8 cellular contexts compared by ENCODE assay signal in the genomic region with DNA sequence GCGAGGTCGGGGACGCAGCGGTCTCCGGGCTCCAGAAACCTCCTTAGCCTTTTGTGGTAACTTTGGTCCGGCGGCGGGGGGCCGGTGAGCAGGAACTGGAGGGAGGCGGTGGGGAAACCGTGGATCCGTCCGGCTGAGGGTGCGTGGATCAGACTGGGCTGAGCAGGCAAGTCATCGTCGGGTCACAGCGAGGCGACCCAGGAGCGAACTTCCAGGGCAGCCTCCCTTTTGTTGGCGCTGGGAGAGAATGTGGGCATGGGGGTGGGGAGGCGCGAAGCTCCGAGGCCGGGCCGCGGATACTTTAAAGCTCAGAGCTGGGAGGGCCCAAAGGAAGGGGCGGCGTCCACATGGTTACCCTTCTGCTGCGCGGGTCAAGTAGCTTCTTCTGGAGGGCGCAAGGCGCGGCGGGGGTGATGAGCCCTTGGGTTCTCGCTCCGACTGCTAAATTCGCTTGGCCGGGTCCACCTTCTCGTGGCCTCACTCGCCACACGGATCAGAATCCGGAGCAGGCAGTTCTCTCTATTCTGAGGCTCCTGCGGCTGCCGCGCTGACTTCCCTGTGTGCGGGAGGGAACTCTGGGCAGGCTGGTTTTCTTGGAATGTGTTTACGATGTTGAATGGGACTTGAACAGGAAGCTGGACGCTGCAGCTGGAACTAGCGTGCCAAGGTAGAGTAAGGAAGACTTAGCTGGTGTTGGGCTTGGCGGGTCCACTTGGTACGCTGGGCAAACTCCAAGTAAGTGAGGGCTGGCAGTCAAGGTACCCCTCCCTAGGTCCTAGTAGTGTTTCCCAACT. TPM values are rescaled to one million over a fixed set of nuclear protein-coding genes. Genes with fewer than 3 reads are reported as not detected.
DNase-seq lines count a peak whose midpoint lies in the region; ATAC-seq and TF ChIP-seq lines count a peak whose summit lies in the region.

No MANE protein-coding gene starts in this region.

- intact Hi-C loops in esophagus squamous epithelium (cut with DNase I): no loop called here

- in situ Hi-C loops in ACHN (cut with HindIII; ENCODE audit: low pct_ligation_motif_present, low pct_unique_long_range_greater_than_20kb, low sequenced_read_pairs): no loop called here

- H3K4me3 ChIP-seq in esophagus squamous epithelium: peak overlapping the region; percentile 60 to 84 (median 76)
- peak overlapping the region; percentile 76 to 98 for H3K4me3 ChIP-seq in muscle layer of duodenum (ENCODE audit: low read depth in 1 of 2, low read length in 2 of 2)
- H3K4me3 ChIP-seq in effector memory CD4-positive, alpha-beta T cell (ENCODE audit: insufficient read depth, low read depth, low read length, poor library complexity, severe bottlenecking): no peak overlapping the region

- H3K9me3 ChIP-seq in esophagus squamous epithelium (no peaks in the 10 kb centered on the region), muscle layer of duodenum (ENCODE audit: control insufficient read depth in 1 of 2, low read length in 2 of 2) (no peaks in the 10 kb centered on the region)
- H3K9me3 ChIP-seq in effector memory CD4-positive, alpha-beta T cell (ENCODE audit: control insufficient read depth, low read length): no peaks in the 10 kb centered on the region

- TF ChIP-seq CTCF in esophagus squamous epithelium (IDR thresholded peaks at IDR 0.05): no peak

- WGBS in esophagus squamous epithelium, 2 donors: 4 to 5% methylated on average over 7 to 19 of the region's 51 CpGs

- DNase-seq in ACHN (peak; percentile 94), SW 1271 (lab: John Stamatoyannopoulos, UW) (peak; percentile 85 to 92), esophagus squamous epithelium (lab: John Stamatoyannopoulos, UW) (no peak)
- DNase-seq in effector memory CD4-positive, alpha-beta T cell: no peak

- no peaks in the 10 kb centered on the region for H3K36me3 ChIP-seq in esophagus squamous epithelium
- no peaks in the 10 kb centered on the region for H3K36me3 ChIP-seq in muscle layer of duodenum (ENCODE audit: control insufficient read depth in 1 of 2, insufficient read depth in 2 of 2, low read length in 2 of 2)
- no peaks in the 10 kb centered on the region for H3K36me3 ChIP-seq in effector memory CD4-positive, alpha-beta T cell (ENCODE audit: control insufficient read depth, insufficient read depth, low read length)

- peak; percentile 28 for ATAC-seq in HG02642 (IDR thresholded peaks at IDR 0.05; ENCODE audit: poor library complexity, unreplicated experiment)
- no peak for ATAC-seq in HG03196 (IDR thresholded peaks at IDR 0.05; ENCODE audit: unreplicated experiment)
- no peak for ATAC-seq in HG03045 (IDR thresholded peaks at IDR 0.05; ENCODE audit: unreplicated experiment)

- H3K27me3 ChIP-seq in esophagus squamous epithelium: peaks cover 0 to 4% (median 0%) of the 10 kb centered on the region in 4 donors
- H3K27me3 ChIP-seq in muscle layer of duodenum (ENCODE audit: low read depth, low read length): no peaks in the 10 kb centered on the region
- peaks cover 7% of the 10 kb centered on the region for H3K27me3 ChIP-seq in effector memory CD4-positive, alpha-beta T cell (replicated peaks; ENCODE audit: control insufficient read depth, insufficient read depth, low read length, poor library complexity, severe bottlenecking)

- H3K27ac ChIP-seq in esophagus squamous epithelium: peak overlapping the region; percentile 91 to 97 (median 96)
- peak overlapping the region; percentile 91 for H3K27ac ChIP-seq in muscle layer of duodenum (ENCODE audit: low read length)
- no peak overlapping the region for H3K27ac ChIP-seq in effector memory CD4-positive, alpha-beta T cell (ENCODE audit: insufficient read depth, low read length, poor library complexity, severe bottlenecking)

- TF ChIP-seq POLR2A in esophagus squamous epithelium (IDR thresholded peaks at IDR 0.05): peak in 3 of 4 donors; percentile 29 to 62 (median 60)

- H3K4me1 ChIP-seq in esophagus squamous epithelium (peaks cover 0 to 48% (median 3%) of the 10 kb centered on the region in 3 donors), muscle layer of duodenum (ENCODE audit: control insufficient read depth in 1 of 2, insufficient read depth in 2 of 2, low read length in 2 of 2) (peaks cover 4 to 6% of the 10 kb centered on the region in 2 donors)
- no peaks in the 10 kb centered on the region for H3K4me1 ChIP-seq in effector memory CD4-positive, alpha-beta T cell (ENCODE audit: control insufficient read depth, insufficient read depth, low read length, poor library complexity, severe bottlenecking)

RNA-seq across cellular contexts. Expression of gene GULP1, which starts 1.0 kb away (rescaled TPM):
- 10 to 100 TPM; 10.4 to 39.3 (median 24.2) TPM for total RNA-seq in esophagus squamous epithelium

Comparison
In these comparisons a context has a peak if more than half of its experiments do, and no peak if none do; other contexts are left out.
1. DNase-seq: peak in ACHN (single experiment) and SW 1271 (2 of 2); none in esophagus squamous epithelium (single experiment) and effector memory CD4-positive, alpha-beta T cell (0 of 3).